ENCODE assay signal across 28 cellular contexts in the genomic region with DNA sequence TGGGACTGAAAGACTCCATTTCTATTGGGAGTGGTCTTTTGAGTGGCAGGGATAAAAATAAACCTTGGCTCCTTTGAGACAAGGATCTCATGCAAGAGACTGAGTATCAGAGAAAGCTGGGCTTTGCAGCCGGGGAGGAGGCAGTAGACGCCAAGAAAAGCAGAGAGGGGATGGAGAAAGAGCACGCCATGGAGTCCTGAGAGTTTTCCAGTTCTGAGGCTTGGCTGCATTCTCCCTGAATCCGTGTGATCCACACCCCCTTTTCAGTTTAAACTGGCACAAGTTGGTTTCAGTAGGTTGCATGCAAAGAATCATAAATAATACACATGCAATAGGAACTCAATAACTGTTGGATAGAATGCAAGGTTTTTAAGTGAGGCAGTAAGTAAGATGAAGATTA. TPM values are rescaled to one million over a fixed set of nuclear protein-coding genes. Genes with fewer than 3 reads are reported as not detected.
"Had no signal": no experiment of that assay in that cellular context is flagged by ENCODE, and none has a peak within 500 bp of the region (broad histone marks: within the 10 kb centered on the region; RNA-seq: fewer than 3 reads in every experiment).

No MANE protein-coding gene starts in this region.

- H3K9me3 ChIP-seq: left lung, psoas muscle, stomach, suprapubic skin, transverse colon had no signal

- H3K27me3 Mint-ChIP-seq: activated naive CD8-positive, alpha-beta T cell treated with anti-CD3 and anti-CD28 coated beads for 36 hours had no signal

- H3K4me2 ChIP-seq: smooth muscle cell had no signal

- H3K4me3 ChIP-seq: left lung, psoas muscle, smooth muscle cell, stomach, suprapubic skin, transverse colon had no signal

- H3K4me1 Mint-ChIP-seq: activated naive CD8-positive, alpha-beta T cell treated with anti-CD3 and anti-CD28 coated beads for 36 hours; central memory CD8-positive, alpha-beta T cell; naive B cell had no signal

- H3K27me3 ChIP-seq: left lung, stomach, suprapubic skin, transverse colon had no signal

- ATAC-seq: activated CD4-positive, CD25-positive, alpha-beta regulatory T cell treated with anti-CD3 and anti-CD28 coated beads, Interleukin-2, amount 50 U/mL, for 24 hours; effector memory CD8-positive, alpha-beta T cell; left lung; psoas muscle; stimulated activated memory B cell treated with anti-CD40 and anti-IgM and Interleukin-4, amounts not matched to agents 10 μg/mL and 1 μg/mL and 100 μg/mL, for 72 hours had no signal

- H3K4me1 ChIP-seq: parathyroid adenoma, psoas muscle, stomach, suprapubic skin, transverse colon had no signal

- H3K9me3 Mint-ChIP-seq: activated naive CD8-positive, alpha-beta T cell treated with anti-CD3 and anti-CD28 coated beads for 36 hours; central memory CD8-positive, alpha-beta T cell; effector memory CD8-positive, alpha-beta T cell; stimulated activated memory B cell treated with anti-CD40 and anti-IgM and Interleukin-4, amounts not matched to agents 10 μg/mL and 1 μg/mL and 100 μg/mL, for 72 hours had no signal

- H3K27ac ChIP-seq: left lung, parathyroid adenoma, psoas muscle, suprapubic skin, transverse colon had no signal

- DNase-seq: activated CD4-positive, alpha-beta T cell treated with anti-CD3 and anti-CD28 coated beads for 48 hours; activated CD4-positive, alpha-beta T cell treated with anti-CD3 and anti-CD28 coated beads, Interleukin-2, amount 50 U/mL, for 48 hours; activated effector memory CD4-positive, alpha-beta T cell treated with Interleukin-2 at 50 U/mL for 16 hours; activated naive CD4-positive, alpha-beta T cell treated with Interleukin-2 at 50 U/mL for 16 hours; activated naive CD8-positive, alpha-beta T cell treated with anti-CD3 and anti-CD28 coated beads for 36 hours; effector memory CD8-positive, alpha-beta T cell; erythroblast; foreskin fibroblast; kidney glomerular epithelial cell; left lung; naive B cell; nucleus accumbens; psoas muscle; stimulated activated CD4-positive, alpha-beta T cell treated with anti-CD3 and anti-CD28 coated beads, Interleukin-1b, Interleukin-23, amount 100 ng/mL, for 48 hours; stimulated activated CD4-positive, alpha-beta T cell treated with anti-CD3 and anti-CD28 coated beads, Interleukin-4, amount 100 ng/mL, for 4 hours; stimulated activated CD8-positive, alpha-beta memory T cell treated with anti-CD3 and anti-CD28 coated beads, Interleukin-4, amount 100 ng/mL, for 48 hours; stomach; T-helper 9 cell; transverse colon; WERI-Rb-1 had no signal

- H3K27ac Mint-ChIP-seq: activated naive CD8-positive, alpha-beta T cell treated with anti-CD3 and anti-CD28 coated beads for 36 hours; effector memory CD8-positive, alpha-beta T cell; stimulated activated memory B cell treated with anti-CD40 and anti-IgM and Interleukin-4, amounts not matched to agents 10 μg/mL and 1 μg/mL and 100 μg/mL, for 72 hours had no signal

- H3K79me2 ChIP-seq: parathyroid adenoma had no signal

- H3K9ac ChIP-seq: parathyroid adenoma had no signal

- H3K4me3 Mint-ChIP-seq: activated naive CD8-positive, alpha-beta T cell treated with anti-CD3 and anti-CD28 coated beads for 36 hours; central memory CD8-positive, alpha-beta T cell; effector memory CD8-positive, alpha-beta T cell; stimulated activated memory B cell treated with anti-CD40 and anti-IgM and Interleukin-4, amounts not matched to agents 10 μg/mL and 1 μg/mL and 100 μg/mL, for 72 hours had no signal

- H3K36me3 Mint-ChIP-seq: activated naive CD8-positive, alpha-beta T cell treated with anti-CD3 and anti-CD28 coated beads for 36 hours; naive B cell; stimulated activated memory B cell treated with anti-CD40 and anti-IgM and Interleukin-4, amounts not matched to agents 10 μg/mL and 1 μg/mL and 100 μg/mL, for 72 hours had no signal

- H2AFZ ChIP-seq: parathyroid adenoma had no signal

- H3K36me3 ChIP-seq: left lung, stomach, suprapubic skin, transverse colon, WERI-Rb-1 had no signal

RNA-seq across cellular contexts. Expression of gene SEMA5B, which starts 26.9 kb away (rescaled TPM):
- total RNA-seq: activated naive CD8-positive, alpha-beta T cell treated with anti-CD3 and anti-CD28 coated beads for 36 hours; mesenteric fat pad; smooth muscle cell; T-helper 1 cell treated with Interleukin-12 subunit alpha and Interleukin-12 subunit beta and Interleukin-4 antibody, amounts not matched to agents 30 ng/mL and 1 ng/mL, for 36 hours had no signal
- polyA plus RNA-seq: smooth muscle cell had no signal
